Comparison of ENCODE assay signal across 1 cellular context in genomic region chr7:26196305-26196704, GRCh38.
TF ChIP-seq lines count a peak whose summit lies in the region.

No MANE protein-coding gene starts in this region.

TF ChIP-seq in HepG2, 621 proteins besides CTCF, POLR2A, EP300 and RAD21:
- TF ChIP-seq SOX6 (IDR thresholded peaks at IDR 0.05) (no peak), SOX6 (CRISPR knock-in tag; IDR thresholded peaks at IDR 0.05) (no peak), AGO2 (optimal IDR thresholded peaks at IDR 0.05; ENCODE audit: low read depth, low read length) (peak; percentile 41), RBFOX2 (IDR thresholded peaks at IDR 0.05; ENCODE audit: low read depth, low read length) (peak; percentile 49; the same call in 1 of the 2 replicates), IRF2 (CRISPR knock-in tag; IDR thresholded peaks at IDR 0.05) (no peak), ZNF788 (CRISPR knock-in tag; IDR thresholded peaks at IDR 0.05; ENCODE audit: borderline replicate concordance) (no peak)
